ENCODE assay signal across 26 cellular contexts in the genomic region with DNA sequence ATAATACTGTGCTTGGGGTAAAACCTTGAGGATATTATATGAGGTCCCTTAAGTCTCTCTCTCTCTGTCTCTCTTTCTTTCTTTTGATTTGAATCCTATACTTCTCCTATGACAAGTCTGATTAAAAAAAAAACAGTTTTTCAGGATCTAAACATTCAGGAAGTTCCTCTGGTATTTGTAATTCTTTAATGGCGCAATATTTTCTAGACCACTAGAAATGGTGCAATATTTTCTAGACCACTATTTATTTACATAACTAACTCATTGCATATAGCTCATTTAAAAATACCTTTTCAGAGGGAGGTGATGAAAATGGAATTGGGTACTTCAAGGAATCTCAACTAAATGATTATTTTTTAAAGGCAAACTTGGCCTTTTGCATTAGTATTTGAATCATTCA.
"Had no signal": no experiment of that assay in that cellular context is flagged by ENCODE, and none has a peak within 500 bp of the region (broad histone marks: within the 10 kb centered on the region; RNA-seq: fewer than 3 reads in every experiment).

No MANE protein-coding gene starts in this region.

- H2AFZ ChIP-seq: hepatocyte had no signal

- H3K9me3 Mint-ChIP-seq: activated B cell treated with CpG ODN at 0.5 μM for 24 hours; mesothelial cell of epicardium; naive thymus-derived CD4-positive, alpha-beta T cell; T-helper 2 cell treated with Interferon-gamma antibody and Interleukin-4, amounts not matched to agents 5 μg/mL and 100 μg/mL, for 36 hours had no signal

- DNase-seq: activated B cell treated with CpG ODN at 0.5 μM for 24 hours; activated CD8-positive, alpha-beta memory T cell treated with anti-CD3 and anti-CD28 coated beads, Interleukin-2, amount 10 ng/mL, durations not matched to agents 7 days and 5 days; activated CD8-positive, alpha-beta T cell treated with anti-CD3 and anti-CD28 coated beads, Interleukin-2, amount 10 ng/mL, durations not matched to agents 7 days and 5 days; activated effector memory CD4-positive, alpha-beta T cell treated with Interleukin-2 at 50 U/mL for 16 hours; activated naive CD4-positive, alpha-beta T cell treated with Interleukin-2 at 50 U/mL for 16 hours; activated T-cell treated with anti-CD3 and anti-CD28 coated beads, Interleukin-2, amount 50 U/mL, for 48 hours; adrenal gland; brain microvascular endothelial cell; caudate nucleus; kidney; left colon; naive thymus-derived CD4-positive, alpha-beta T cell; ovary; retina; sigmoid colon; stimulated activated CD4-positive, alpha-beta T cell treated with anti-CD3 and anti-CD28 coated beads, Interleukin-15, amount 100 ng/mL, for 24 hours; stimulated activated CD4-positive, alpha-beta T cell treated with anti-CD3 and anti-CD28 coated beads, Interleukin-2, amount 100 ng/mL, for 24 hours; stimulated activated naive CD4-positive, alpha-beta T cell; T-helper 1 cell; tibial artery had no signal

- H3K4me3 ChIP-seq: adrenal gland, hepatocyte, ovary, prostate gland, sigmoid colon, suprapubic skin, tibial artery had no signal

- H3K79me2 ChIP-seq: hepatocyte had no signal

- H3K36me3 ChIP-seq: adrenal gland, brain microvascular endothelial cell, ovary, prostate gland, sigmoid colon, suprapubic skin, tibial artery had no signal

- H3K9me3 ChIP-seq: adrenal gland, ovary, prostate gland, sigmoid colon, suprapubic skin, tibial artery had no signal

- H3K36me3 Mint-ChIP-seq: activated naive CD8-positive, alpha-beta T cell; mesothelial cell of epicardium; naive thymus-derived CD4-positive, alpha-beta T cell had no signal

- H3K27me3 ChIP-seq: adrenal gland, brain microvascular endothelial cell, hepatocyte, ovary, sigmoid colon had no signal

- H3K27ac Mint-ChIP-seq: activated B cell treated with CpG ODN at 0.5 μM for 24 hours; activated CD8-positive, alpha-beta memory T cell treated with anti-CD3 and anti-CD28 coated beads, Interleukin-2, amount 10 ng/mL, durations not matched to agents 7 days and 5 days; activated CD8-positive, alpha-beta T cell treated with anti-CD3 and anti-CD28 coated beads, Interleukin-2, amount 10 ng/mL, durations not matched to agents 7 days and 5 days; activated naive CD8-positive, alpha-beta T cell; mesothelial cell of epicardium; naive thymus-derived CD4-positive, alpha-beta T cell; T-helper 2 cell treated with Interferon-gamma antibody and Interleukin-4, amounts not matched to agents 5 μg/mL and 100 μg/mL, for 36 hours had no signal

- H3K4me3 Mint-ChIP-seq: activated B cell treated with CpG ODN at 0.5 μM for 24 hours; activated CD8-positive, alpha-beta memory T cell treated with anti-CD3 and anti-CD28 coated beads, Interleukin-2, amount 10 ng/mL, durations not matched to agents 7 days and 5 days; activated CD8-positive, alpha-beta T cell treated with anti-CD3 and anti-CD28 coated beads, Interleukin-2, amount 10 ng/mL, durations not matched to agents 7 days and 5 days; activated naive CD8-positive, alpha-beta T cell; mesothelial cell of epicardium; naive thymus-derived CD4-positive, alpha-beta T cell; T-helper 2 cell treated with Interferon-gamma antibody and Interleukin-4, amounts not matched to agents 5 μg/mL and 100 μg/mL, for 36 hours had no signal

- H3K27ac ChIP-seq: adrenal gland, brain microvascular endothelial cell, hepatocyte, ovary, prostate gland, sigmoid colon, suprapubic skin, tibial artery had no signal

- H3K4me1 ChIP-seq: adrenal gland, prostate gland, sigmoid colon, suprapubic skin, tibial artery had no signal

- H3K4me2 ChIP-seq: hepatocyte had no signal
